Comparison of ENCODE assay signal across 10 cellular contexts in the genomic region with DNA sequence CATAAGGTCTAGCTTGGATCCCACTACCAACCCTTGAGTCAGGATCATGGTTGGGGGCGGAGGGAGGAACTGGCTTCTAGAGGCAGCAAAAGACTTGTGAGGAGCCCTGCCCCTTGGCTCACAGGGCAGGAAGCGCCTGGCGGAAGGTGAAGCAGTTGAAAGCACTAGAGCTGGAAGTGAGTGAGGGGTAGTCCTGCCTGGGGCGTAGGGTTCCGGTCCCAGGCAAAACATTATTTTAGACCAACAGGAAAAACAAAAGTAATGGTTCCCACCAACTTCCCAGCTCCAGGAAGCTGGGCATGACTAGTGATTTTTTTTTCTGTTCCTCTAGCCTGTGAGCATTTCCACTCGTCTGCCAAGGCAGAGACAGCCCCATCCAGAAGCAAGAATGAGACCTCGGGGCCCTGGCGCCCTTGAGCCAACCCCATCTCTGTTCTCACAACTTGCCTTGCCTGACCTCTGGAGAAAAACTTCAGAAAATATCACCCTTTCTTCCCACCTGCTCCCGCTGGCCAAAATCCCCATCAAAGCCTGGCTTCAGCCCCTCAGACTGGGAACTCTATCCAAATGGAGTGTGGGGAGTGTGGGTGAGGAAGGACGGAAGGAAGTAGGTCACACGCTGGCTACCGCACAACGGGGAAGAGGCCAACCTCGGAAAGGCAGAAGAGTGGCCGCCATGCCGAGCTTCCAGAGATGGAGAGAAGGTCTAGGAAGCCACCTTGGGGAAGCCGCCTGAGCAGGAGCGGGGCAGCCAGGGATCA. TPM values are rescaled to one million over a fixed set of nuclear protein-coding genes. Genes with fewer than 3 reads are reported as not detected.
DNase-seq lines count a peak whose midpoint lies in the region; ATAC-seq, FAIRE-seq and TF ChIP-seq lines count a peak whose summit lies in the region.
"Had no signal": no experiment of that assay in that cellular context is flagged by ENCODE, and none has a peak within 500 bp of the region (broad histone marks: within the 10 kb centered on the region; RNA-seq: fewer than 3 reads in every experiment).

No MANE protein-coding gene starts in this region.

- TF ChIP-seq CTCF in thoracic aorta (IDR thresholded peaks at IDR 0.05) (no peak), pancreas (IDR thresholded peaks at IDR 0.05) (no peak)

- H3K4me1 Mint-ChIP-seq in activated naive CD4-positive, alpha-beta T cell treated with anti-CD3 and anti-CD28 coated beads, Interleukin-2, amount 10 ng/mL, durations not matched to agents 7 days and 5 days, result peaks cover 13% of the 10 kb centered on the region

- 94 to 97% methylated on average over 13 to 16 of the region's 18 CpGs for WGBS in mesodermal cell (ENCODE audit: insufficient coverage in 2 of 2), 2 experiments
- 73 to 79% methylated on average over 18 of the region's 18 CpGs for WGBS in pancreas, 2 donors

- H3K27ac ChIP-seq in duodenal mucosa (ENCODE audit: low read depth, low read length) (peak overlapping the region; percentile 1), mesodermal cell (ENCODE audit: low read depth, low read length, severe bottlenecking) (peak overlapping the region; percentile 2), thoracic aorta (peak overlapping the region in 1 of 2 donors; percentile 60), pancreas (peak overlapping the region in 1 of 4 donors; percentile 22)

- H3K36me3 ChIP-seq in duodenal mucosa (ENCODE audit: control insufficient read depth in 1 of 2, insufficient read depth in 2 of 2, low read length in 2 of 2) (no peaks in the 10 kb centered on the region), mesodermal cell (ENCODE audit: control insufficient read depth, insufficient read depth, low read length) (peaks cover 46% of the 10 kb centered on the region), thoracic aorta (no peaks in the 10 kb centered on the region), MG63 (no peaks in the 10 kb centered on the region), pancreas (no peaks in the 10 kb centered on the region)

- ATAC-seq in thoracic aorta (ENCODE audit: insufficient number of reproducible peaks, low FRiP score, low read depth), result no peak
- no peak for ATAC-seq in pancreas
- ATAC-seq: HCT116 had no signal

- H3K4me1 ChIP-seq in duodenal mucosa (ENCODE audit: control insufficient read depth in 1 of 2, insufficient read depth in 2 of 2, low read length in 2 of 2) (no peaks in the 10 kb centered on the region), mesodermal cell (ENCODE audit: control insufficient read depth, insufficient read depth, low read length, poor library complexity, severe bottlenecking) (no peaks in the 10 kb centered on the region), thoracic aorta (ENCODE audit: control insufficient read depth in 1 of 2, low read depth in 2 of 2) (peaks cover 6 to 14% of the 10 kb centered on the region in 2 donors), pancreas (no peaks in the 10 kb centered on the region)

- peak; percentile 31 for DNase-seq in activated naive CD4-positive, alpha-beta T cell treated with anti-CD3 and anti-CD28 coated beads, Interleukin-2, amount 10 ng/mL, durations not matched to agents 7 days and 5 days
- DNase-seq in thoracic aorta (ENCODE audit: low spot score) (no peak), NCI-H69 (lab: John Stamatoyannopoulos, UW) (no peak), MG63 (no peak), pancreas (no peak)
- DNase-seq: NCI-H1694 treated with DMSO at 0.1 percent for 48 hours had no signal

- H3K4me3 ChIP-seq in duodenal mucosa (ENCODE audit: low read depth in 1 of 2, low read length in 2 of 2), result no peak overlapping the region
- H3K4me3 ChIP-seq in mesodermal cell (ENCODE audit: extremely low read depth, insufficient read depth, low read length, poor library complexity, severe bottlenecking), result no peak overlapping the region
- H3K4me3 ChIP-seq in thoracic aorta, result peak overlapping the region; percentile 63
- no peak overlapping the region for H3K4me3 ChIP-seq in MG63
- H3K4me3 ChIP-seq in pancreas, result no peak overlapping the region

- H3K27me3 ChIP-seq in duodenal mucosa (ENCODE audit: control insufficient read depth in 1 of 2, insufficient read depth in 2 of 2, low read length in 2 of 2) (no peaks in the 10 kb centered on the region), thoracic aorta (replicated peaks; ENCODE audit: insufficient read depth) (no peaks in the 10 kb centered on the region), MG63 (no peaks in the 10 kb centered on the region), pancreas (no peaks in the 10 kb centered on the region)

- no peak overlapping the region for H3K27ac Mint-ChIP-seq in activated naive CD4-positive, alpha-beta T cell treated with anti-CD3 and anti-CD28 coated beads, Interleukin-2, amount 10 ng/mL, durations not matched to agents 7 days and 5 days
- H3K27ac Mint-ChIP-seq: T-helper 1 cell treated with Interleukin-12 subunit alpha and Interleukin-12 subunit beta and Interleukin-4 antibody, amounts not matched to agents 30 μg/mL and 1 μg/mL, for 36 hours had no signal

- no peak for FAIRE-seq in pancreas (lab: Jason Lieb, UNC)

- H3K36me3 Mint-ChIP-seq in activated naive CD4-positive, alpha-beta T cell treated with anti-CD3 and anti-CD28 coated beads, Interleukin-2, amount 10 ng/mL, durations not matched to agents 7 days and 5 days, result no peaks in the 10 kb centered on the region

- intact Hi-C loops in pancreas (cut with DNase I), result no loop called here

- H3K4me3 Mint-ChIP-seq in activated naive CD4-positive, alpha-beta T cell treated with anti-CD3 and anti-CD28 coated beads, Interleukin-2, amount 10 ng/mL, durations not matched to agents 7 days and 5 days, result no peak overlapping the region
- H3K4me3 Mint-ChIP-seq: T-helper 1 cell treated with Interleukin-12 subunit alpha and Interleukin-12 subunit beta and Interleukin-4 antibody, amounts not matched to agents 30 μg/mL and 1 μg/mL, for 36 hours had no signal

- no peaks in the 10 kb centered on the region for H3K9me3 Mint-ChIP-seq in activated naive CD4-positive, alpha-beta T cell treated with anti-CD3 and anti-CD28 coated beads, Interleukin-2, amount 10 ng/mL, durations not matched to agents 7 days and 5 days
- H3K9me3 Mint-ChIP-seq: T-helper 1 cell treated with Interleukin-12 subunit alpha and Interleukin-12 subunit beta and Interleukin-4 antibody, amounts not matched to agents 30 μg/mL and 1 μg/mL, for 36 hours had no signal

- H3K27me3 Mint-ChIP-seq in activated naive CD4-positive, alpha-beta T cell treated with anti-CD3 and anti-CD28 coated beads, Interleukin-2, amount 10 ng/mL, durations not matched to agents 7 days and 5 days, result peaks cover 12% of the 10 kb centered on the region

- CTCF ChIA-PET in activated naive CD4-positive, alpha-beta T cell treated with anti-CD3 and anti-CD28 coated beads, Interleukin-2, amount 10 ng/mL, durations not matched to agents 7 days and 5 days (lab: Charles Lee), result interaction anchor here (1.5 to 2.5 kb wide), 3 partner anchors 9 to 38 kb away, joined by 3 to 18 read pairs (median 4); no protein-coding TSS in a partner anchor

- H3K9me3 ChIP-seq in duodenal mucosa (ENCODE audit: control insufficient read depth in 1 of 2, low read length in 2 of 2), result no peaks in the 10 kb centered on the region
- no peaks in the 10 kb centered on the region for H3K9me3 ChIP-seq in mesodermal cell (ENCODE audit: control insufficient read depth, low read length)
- H3K9me3 ChIP-seq in thoracic aorta, result no peaks in the 10 kb centered on the region
- H3K9me3 ChIP-seq in MG63, result no peaks in the 10 kb centered on the region
- H3K9me3 ChIP-seq in pancreas, result no peaks in the 10 kb centered on the region

- H3K9ac ChIP-seq in duodenal mucosa (ENCODE audit: low read depth in 1 of 2, low read length in 2 of 2), result no peak overlapping the region

RNA-seq across cellular contexts. Expression of a gene that starts 57.5 kb away (rescaled TPM):
- polyA plus RNA-seq in mesodermal cell (2013, experiment 1 of 2), result 53.5 TPM
- 50.4 TPM for polyA plus RNA-seq in mesodermal cell (2013, experiment 2 of 2)
- total RNA-seq in thoracic aorta, result 1 to 10 TPM in 1 of 2 donors, not detected in 1; 4.4 TPM
- total RNA-seq in MG63 (2014; rRNA removed; shearing (Covaris generic); ENCODE audit: low replicate concordance), result not detected in 2 replicates
- total RNA-seq in pancreas, result 1 to 10 TPM in 3 of 6 donors, under 1 TPM in 3; 0.52 to 1.9 (median 0.92) TPM
- polyA plus RNA-seq in pancreas, result 1 to 10 TPM; 1.8 to 2.3 TPM
